In the genomic region with DNA sequence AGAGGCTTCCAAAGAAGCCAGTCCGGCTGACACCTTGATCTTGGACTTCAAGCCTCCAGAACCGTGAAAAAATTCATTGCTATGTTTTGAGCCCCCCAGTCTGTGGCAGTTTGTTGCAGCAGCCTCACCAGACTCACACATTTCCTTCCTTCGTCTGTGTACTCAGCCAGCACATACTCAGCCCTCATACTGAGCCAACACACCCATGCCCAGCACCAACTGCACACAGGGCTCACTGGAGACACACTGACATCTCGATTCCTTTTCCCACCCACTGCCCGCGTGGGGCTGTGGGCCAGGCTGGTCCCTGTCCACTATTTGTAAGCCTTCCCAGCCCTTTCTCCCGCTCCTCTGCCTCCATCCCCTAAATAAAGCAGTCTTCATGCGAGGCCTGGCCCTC, we compare ENCODE assay signal across 13 cellular contexts. TPM values are rescaled to one million over a fixed set of nuclear protein-coding genes. Genes with fewer than 3 reads are reported as not detected.
DNase-seq lines count a peak whose midpoint lies in the region; ATAC-seq and TF ChIP-seq lines count a peak whose summit lies in the region.
"Had no signal": no experiment of that assay in that cellular context is flagged by ENCODE, and none has a peak within 500 bp of the region (broad histone marks: within the 10 kb centered on the region; RNA-seq: fewer than 3 reads in every experiment).

No MANE protein-coding gene starts in this region.

- peaks cover 0 to 12% of the 10 kb centered on the region in 2 donors for H3K36me3 Mint-ChIP-seq in CD4-positive, alpha-beta memory T cell
- peaks cover 2% of the 10 kb centered on the region for H3K36me3 Mint-ChIP-seq in progenitor cell of endocrine pancreas (ENCODE audit: insufficient read depth)

- DNase-seq in CD4-positive, alpha-beta memory T cell, result no peak
- DNase-seq in Peyer's patch (no peak), foreskin fibroblast (no peak), progenitor cell of endocrine pancreas (ENCODE audit: low spot score, unreplicated experiment) (no peak), omental fat pad (ENCODE audit: low spot score) (no peak), OCI-M2 (lab: John Stamatoyannopoulos, UW; ENCODE audit: unreplicated experiment) (no peak)
- DNase-seq: DMS 273 treated with DMSO at 0.1 percent for 48 hours, NCI-H2081 had no signal

- H3K27ac ChIP-seq in CD4-positive, alpha-beta memory T cell (ENCODE audit: low read depth, low read length), result no peak overlapping the region
- H3K27ac ChIP-seq in Peyer's patch, result peak overlapping the region; percentile 57 to 80 (median 66)

- intact Hi-C loops in CD4-positive, alpha-beta memory T cell (cut with micrococcal nuclease), result no loop called here

- peak overlapping the region in 4 of 7 donors; percentile 3 to 84 (median 44) for H3K27ac Mint-ChIP-seq in CD4-positive, alpha-beta memory T cell
- peak overlapping the region; percentile 19 for H3K27ac Mint-ChIP-seq in progenitor cell of endocrine pancreas

- H3K27me3 Mint-ChIP-seq in CD4-positive, alpha-beta memory T cell, result no peaks in the 10 kb centered on the region
- no peaks in the 10 kb centered on the region for H3K27me3 Mint-ChIP-seq in progenitor cell of endocrine pancreas

- no peak for TF ChIP-seq POLR2A in Peyer's patch (IDR thresholded peaks at IDR 0.05)

- ATAC-seq in HG02571 (IDR thresholded peaks at IDR 0.05; ENCODE audit: unreplicated experiment) (no peak), HG02973 (IDR thresholded peaks at IDR 0.05; ENCODE audit: unreplicated experiment) (no peak), omental fat pad (ENCODE audit: low FRiP score) (no peak)
- ATAC-seq: Panc1 had no signal

- no peak overlapping the region for H3K4me3 ChIP-seq in CD4-positive, alpha-beta memory T cell (ENCODE audit: low read length in 2 of 2)
- H3K4me3 ChIP-seq in Peyer's patch (peak overlapping the region in 2 of 4 donors; percentile 18 to 28), foreskin fibroblast (ENCODE audit: low read depth in 1 of 2, low read length in 2 of 2) (peak overlapping the region; percentile 17 to 50)

- POLR2A ChIA-PET in CD4-positive, alpha-beta memory T cell (lab: Charles Lee; ENCODE audit: partially characterized antibody), result no interaction called here

- CTCF ChIA-PET in CD4-positive, alpha-beta memory T cell (lab: Charles Lee; ENCODE audit: partially characterized antibody), result interaction anchor here (2.8 to 6.2 kb wide), 3 partner anchors 8 to 72 kb away, joined by 12 to 62 read pairs (median 20); no protein-coding TSS in a partner anchor

- peaks cover 0 to 6% of the 10 kb centered on the region in 2 donors for H3K9me3 ChIP-seq in CD4-positive, alpha-beta memory T cell (ENCODE audit: control insufficient read depth in 1 of 2, low read length in 2 of 2)
- no peaks in the 10 kb centered on the region for H3K9me3 ChIP-seq in Peyer's patch

- no peaks in the 10 kb centered on the region for H3K27me3 ChIP-seq in CD4-positive, alpha-beta memory T cell (ENCODE audit: insufficient read depth, low read length)
- H3K27me3 ChIP-seq in Peyer's patch, result no peaks in the 10 kb centered on the region

- peaks cover 11% of the 10 kb centered on the region for H3K4me1 ChIP-seq in CD4-positive, alpha-beta memory T cell (ENCODE audit: insufficient read depth, low read length)
- peaks cover 0 to 23% (median 4%) of the 10 kb centered on the region in 4 donors for H3K4me1 ChIP-seq in Peyer's patch

- no peaks in the 10 kb centered on the region for H3K36me3 ChIP-seq in CD4-positive, alpha-beta memory T cell (ENCODE audit: insufficient read depth, low read length)
- H3K36me3 ChIP-seq in Peyer's patch, result no peaks in the 10 kb centered on the region

- H3K9me3 Mint-ChIP-seq in CD4-positive, alpha-beta memory T cell, result peaks cover 0 to 19% (median 13%) of the 10 kb centered on the region in 8 donors
- H3K9me3 Mint-ChIP-seq in progenitor cell of endocrine pancreas (ENCODE audit: low read depth), result peaks cover 12% of the 10 kb centered on the region

- peaks cover 8 to 36% (median 23%) of the 10 kb centered on the region in 4 donors for H3K4me1 Mint-ChIP-seq in CD4-positive, alpha-beta memory T cell
- H3K4me1 Mint-ChIP-seq in progenitor cell of endocrine pancreas (ENCODE audit: low read depth), result no peaks in the 10 kb centered on the region

- no peak for TF ChIP-seq CTCF in Peyer's patch (IDR thresholded peaks at IDR 0.05)
- no peak for TF ChIP-seq CTCF in foreskin fibroblast (IDR thresholded peaks at IDR 0.05; ENCODE audit: low read depth, low read length)
- no peak for TF ChIP-seq CTCF in progenitor cell of endocrine pancreas (IDR thresholded peaks at IDR 0.05; ENCODE audit: unreplicated experiment)
- no peak for TF ChIP-seq CTCF in omental fat pad (IDR thresholded peaks at IDR 0.05)

- peak overlapping the region in 5 of 8 donors; percentile 4 to 74 (median 57) for H3K4me3 Mint-ChIP-seq in CD4-positive, alpha-beta memory T cell
- H3K4me3 Mint-ChIP-seq in progenitor cell of endocrine pancreas (ENCODE audit: low read depth), result no peak overlapping the region

RNA-seq across cellular contexts. Expression of a gene that starts 24.1 kb away (rescaled TPM):
- total RNA-seq in CD4-positive, alpha-beta memory T cell, result not detected
- under 1 TPM in 1 of 2 donors, not detected in 1; 0.05 TPM for polyA plus RNA-seq in CD4-positive, alpha-beta memory T cell
- total RNA-seq in Peyer's patch, result 1 to 10 TPM in 1 of 4 donors, under 1 TPM in 2, not detected in 1; 0.53 to 3.1 (median 0.80) TPM
- not detected in 2 replicates for total RNA-seq in progenitor cell of endocrine pancreas
- total RNA-seq in omental fat pad, result 1 to 10 TPM in 2 of 4 donors, under 1 TPM in 2; 0.65 to 2.5 (median 1.4) TPM

RNA-seq across cellular contexts. Expression of a gene that starts 38.3 kb away (rescaled TPM):
- not detected for total RNA-seq in CD4-positive, alpha-beta memory T cell
- not detected for polyA plus RNA-seq in CD4-positive, alpha-beta memory T cell
- total RNA-seq in Peyer's patch, result not detected
- not detected in 2 replicates for total RNA-seq in progenitor cell of endocrine pancreas
- not detected for total RNA-seq in omental fat pad
- total RNA-seq: activated CD8-positive, alpha-beta memory T cell treated with anti-CD3 and anti-CD28 coated beads for 36 hours; chondrocyte had no signal

Comparison
In these comparisons a context has a peak if more than half of its experiments do, and no peak if none do; other contexts are left out.
1. H3K4me3 ChIP-seq: peak in foreskin fibroblast (2 of 2); none in CD4-positive, alpha-beta memory T cell (0 of 2).